In the genomic region with DNA sequence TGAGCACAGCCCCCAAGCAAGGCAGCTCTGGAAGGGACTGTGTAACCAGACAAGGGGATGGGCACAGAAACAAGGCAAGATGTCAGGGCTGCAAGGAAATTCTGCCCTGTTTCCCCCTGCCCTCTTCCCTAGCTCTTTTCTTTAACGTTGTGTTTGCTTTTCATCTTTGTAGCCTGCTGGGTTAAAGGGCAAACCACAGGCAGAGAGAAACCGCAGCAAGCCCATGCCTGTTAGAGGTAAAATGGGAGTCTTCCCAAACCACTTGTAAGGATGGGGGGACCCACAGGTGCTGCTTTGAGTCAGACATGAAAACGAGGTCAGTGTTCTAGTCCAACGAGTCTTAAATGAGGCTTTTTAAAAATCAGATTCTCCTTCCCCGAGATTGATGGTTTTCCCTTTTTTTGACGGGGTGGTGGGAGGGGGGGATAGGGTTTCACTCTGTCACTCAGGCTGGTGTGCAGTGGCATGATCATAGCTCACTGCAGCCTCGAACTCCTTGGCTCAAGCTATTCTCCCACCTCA, we compare ENCODE assay signal across 10 cellular contexts. TPM values are rescaled to one million over a fixed set of nuclear protein-coding genes. Genes with fewer than 3 reads are reported as not detected.
A peak's percentile ranks its signal among the peaks of the same experiment; 100 is the strongest.
DNase-seq lines count a peak whose midpoint lies in the region; TF ChIP-seq lines count a peak whose summit lies in the region.
"Had no signal": no experiment of that assay in that cellular context is flagged by ENCODE, and none has a peak within 500 bp of the region (broad histone marks: within the 10 kb centered on the region; RNA-seq: fewer than 3 reads in every experiment).

No MANE protein-coding gene starts in this region.

- H3K27me3 ChIP-seq in PC-9 (ENCODE audit: insufficient read depth, low read depth) (no peaks in the 10 kb centered on the region), smooth muscle cell (ENCODE audit: low read depth) (no peaks in the 10 kb centered on the region)

- no peaks in the 10 kb centered on the region for H4K20me1 ChIP-seq in PC-9 (ENCODE audit: insufficient read depth)
- peaks cover 82% of the 10 kb centered on the region for H4K20me1 ChIP-seq in smooth muscle cell (ENCODE audit: low read depth)

- H3K4me2 ChIP-seq in PC-9 (peak overlapping the region; percentile 77), smooth muscle cell (peak overlapping the region; percentile 25)

- H3K4me1 ChIP-seq in PC-9 (replicated peaks; ENCODE audit: insufficient read depth) = peaks cover 58% of the 10 kb centered on the region
- peaks cover 9% of the 10 kb centered on the region for H3K4me1 ChIP-seq in smooth muscle cell (ENCODE audit: low read depth)

- intact Hi-C loops in PC-9 (cut with micrococcal nuclease; ENCODE audit: unreplicated experiment) (no loop called here), MCF 10A (cut with micrococcal nuclease) (no loop called here)

- peaks cover 6% of the 10 kb centered on the region for H3K36me3 Mint-ChIP-seq in MCF 10A (ENCODE audit: insufficient read depth, unreplicated experiment)

- CTCF ChIA-PET in PC-9 (lab: Charles Lee) (no interaction called here), MCF 10A (lab: Yijun Ruan, JAX) (interaction anchor here (0.6 to 1.8 kb wide), 5 partner anchors 9 to 360 kb away, joined by 3 to 8 read pairs (median 4); no protein-coding TSS in a partner anchor)

- peaks cover 65% of the 10 kb centered on the region for H3K79me2 ChIP-seq in PC-9 (ENCODE audit: low read depth)
- peaks cover 94% of the 10 kb centered on the region for H3K79me2 ChIP-seq in smooth muscle cell (ENCODE audit: low read depth)

- no TSS peak for BruUV-seq in PC-9 (replicated peaks; lab: Mats Ljungman, UMichigan)
- no TSS peak for BruUV-seq in MCF 10A (replicated peaks; lab: Mats Ljungman, UMichigan)

- H3K4me1 Mint-ChIP-seq in MCF 10A (ENCODE audit: insufficient read depth, unreplicated experiment) = peaks cover 50% of the 10 kb centered on the region

- peak overlapping the region; percentile 76 for H3K27ac Mint-ChIP-seq in MCF 10A (ENCODE audit: low read depth, unreplicated experiment)

- H3K4me3 Mint-ChIP-seq in MCF 10A (ENCODE audit: unreplicated experiment) = peak overlapping the region; percentile 37

- H3K27ac ChIP-seq in PC-9 (peak overlapping the region; percentile 69), smooth muscle cell (ENCODE audit: low read depth) (no peak overlapping the region)
- H3K27ac ChIP-seq: 22Rv1 had no signal

- H2AFZ ChIP-seq in PC-9 (peak overlapping the region; percentile 42; the same call in 1 of the 2 replicates), smooth muscle cell (ENCODE audit: low read depth) (no peak overlapping the region)

- H3K4me3 ChIP-seq in PC-9 (peak overlapping the region; percentile 37), smooth muscle cell (no peak overlapping the region)

- H3K36me3 ChIP-seq in PC-9 (ENCODE audit: low read depth) (no peaks in the 10 kb centered on the region), smooth muscle cell (ENCODE audit: low read depth) (no peaks in the 10 kb centered on the region)

- H3F3A ChIP-seq in PC-9 (ENCODE audit: insufficient read depth, low read depth) (peaks cover 33% of the 10 kb centered on the region; the same call in 1 of the 2 replicates), smooth muscle cell (ENCODE audit: low read depth) (no peaks in the 10 kb centered on the region)

- no peaks in the 10 kb centered on the region for H3K9me3 ChIP-seq in PC-9 (ENCODE audit: insufficient read depth, low read depth)
- no peaks in the 10 kb centered on the region for H3K9me3 ChIP-seq in smooth muscle cell (replicated peaks; ENCODE audit: low read depth)

- DNase-seq in NCI-H1105 treated with DMSO at 0.1 percent for 48 hours (lab: John Stamatoyannopoulos, UW) (peak; percentile 36), NCI-H1105 (lab: John Stamatoyannopoulos, UW) (no peak), PC-9 (peak; percentile 45 to 94), MCF 10A (ENCODE audit: unreplicated experiment) (peak; percentile 73), smooth muscle cell (lab: John Stamatoyannopoulos, UW; ENCODE audit: unreplicated experiment) (no peak), COR-L47 (lab: John Stamatoyannopoulos, UW) (no peak), DMS 273 (lab: John Stamatoyannopoulos, UW; ENCODE audit: unreplicated experiment) (no peak), NAMALWA (ENCODE audit: low spot score) (no peak)
- DNase-seq: NCI-H2029 treated with DMSO at 0.1 percent for 48 hours had no signal

- no peaks in the 10 kb centered on the region for H3K9me2 ChIP-seq in PC-9 (ENCODE audit: insufficient read depth)

- no peak overlapping the region for H3K9ac ChIP-seq in smooth muscle cell (ENCODE audit: low read depth)

- no peak for TF ChIP-seq CTCF in PC-9 (conservative IDR thresholded peaks at IDR 0.05)
- no peak for TF ChIP-seq CTCF in MCF 10A (IDR thresholded peaks at IDR 0.05; ENCODE audit: unreplicated experiment)
- TF ChIP-seq CTCF in smooth muscle cell (IDR thresholded peaks at IDR 0.05; ENCODE audit: borderline replicate concordance, insufficient read depth, poor library complexity, severe bottlenecking) = no peak

- H3K9me3 Mint-ChIP-seq in MCF 10A (ENCODE audit: unreplicated experiment) = no peaks in the 10 kb centered on the region

- 51% methylated on average over 7 of the region's 7 CpGs for WGBS in smooth muscle cell (ENCODE audit: low lambda C conversion rate)

- no peaks in the 10 kb centered on the region for H3K27me3 Mint-ChIP-seq in MCF 10A (ENCODE audit: insufficient read depth, unreplicated experiment)

- POLR2A ChIA-PET in PC-9 (lab: Charles Lee; ENCODE audit: unreplicated experiment) (no interaction called here), MCF 10A (lab: Yijun Ruan, JAX) (interaction anchor here (0.7 to 3.5 kb wide), 9 partner anchors 9 to 143 kb away, joined by 3 to 27 read pairs (median 4); partner anchors contain the start of gene TGFBR3)

RNA-seq across cellular contexts. Expression of gene TGFBR3, which starts 13.3 kb away (rescaled TPM):
- total RNA-seq in PC-9 (2021) = 1.6 and 2.5 TPM in 2 replicates
- total RNA-seq in MCF 10A (2022) = 7.0 and 12.0 TPM in 2 replicates
- total RNA-seq in smooth muscle cell = 112 TPM in 2 replicates
- 52.0 and 68.3 TPM in 2 replicates for polyA plus RNA-seq in smooth muscle cell

Comparison
In these comparisons a context has a peak if more than half of its experiments do, and no peak if none do; other contexts are left out.
1. DNase-seq: peak in NCI-H1105 treated with DMSO at 0.1 percent for 48 hours (single experiment), PC-9 (2 of 2) and MCF 10A (single experiment); none in NCI-H1105 (single experiment), smooth muscle cell (single experiment), COR-L47 (single experiment), DMS 273 (single experiment) and NAMALWA (single experiment).